Comparison of ENCODE assay signal across 10 cellular contexts in genomic region chr10:75358835-75359421, GRCh38. TPM values are rescaled to one million over a fixed set of nuclear protein-coding genes. Genes with fewer than 3 reads are reported as not detected.
A peak's percentile ranks its signal among the peaks of the same experiment; 100 is the strongest.
DNase-seq lines count a peak whose midpoint lies in the region; ATAC-seq and TF ChIP-seq lines count a peak whose summit lies in the region.
"Had no signal": no experiment of that assay in that cellular context is flagged by ENCODE, and none has a peak within 500 bp of the region (broad histone marks: within the 10 kb centered on the region; RNA-seq: fewer than 3 reads in every experiment).

No MANE protein-coding gene starts in this region.

- CTCF ChIA-PET in HEK293 (lab: Yijun Ruan, JAX): interaction anchor here (0.6 to 3.5 kb wide), 2 partner anchors 33 to 36 kb away, joined by 3 to 13 read pairs; no protein-coding TSS in a partner anchor

- ATAC-seq in RWPE2 (ENCODE audit: low read depth) (peak; percentile 92), HG03378 (IDR thresholded peaks at IDR 0.05; ENCODE audit: unreplicated experiment) (no peak)
- no peak for ATAC-seq in activated naive CD8-positive, alpha-beta T cell treated with anti-CD3 and anti-CD28 coated beads, Interleukin-2, amount 50 U/mL, for 24 hours

- H3K4me1 ChIP-seq in HEK293 (ENCODE audit: control insufficient read depth, insufficient read depth, low read length) (peaks cover 16% of the 10 kb centered on the region), RWPE2 (ENCODE audit: insufficient read depth, poor library complexity, severe bottlenecking) (peaks cover 19% of the 10 kb centered on the region)

- H3K27me3 ChIP-seq in RWPE2 (ENCODE audit: insufficient read depth, poor library complexity, severe bottlenecking): no peaks in the 10 kb centered on the region

- peaks cover 20% of the 10 kb centered on the region for H3K4me1 Mint-ChIP-seq in type B pancreatic cell (ENCODE audit: unreplicated experiment)
- no peaks in the 10 kb centered on the region for H3K4me1 Mint-ChIP-seq in activated naive CD8-positive, alpha-beta T cell treated with anti-CD3 and anti-CD28 coated beads, Interleukin-2, amount 50 U/mL, for 24 hours
- H3K4me1 Mint-ChIP-seq: central memory CD8-positive, alpha-beta T cell had no signal

- H3K9me3 Mint-ChIP-seq in type B pancreatic cell: peaks cover 20% of the 10 kb centered on the region
- H3K9me3 Mint-ChIP-seq in activated naive CD8-positive, alpha-beta T cell treated with anti-CD3 and anti-CD28 coated beads, Interleukin-2, amount 50 U/mL, for 24 hours: no peaks in the 10 kb centered on the region
- H3K9me3 Mint-ChIP-seq: central memory CD8-positive, alpha-beta T cell had no signal

- peak overlapping the region; percentile 26 for H3K4me3 Mint-ChIP-seq in type B pancreatic cell
- H3K4me3 Mint-ChIP-seq in activated naive CD8-positive, alpha-beta T cell treated with anti-CD3 and anti-CD28 coated beads, Interleukin-2, amount 50 U/mL, for 24 hours: no peak overlapping the region
- H3K4me3 Mint-ChIP-seq: central memory CD8-positive, alpha-beta T cell had no signal

- H3K36me3 ChIP-seq in HEK293 (ENCODE audit: control insufficient read depth in 2 of 2, insufficient read depth in 1 of 2, low read length in 2 of 2) (no peaks in the 10 kb centered on the region), RWPE2 (ENCODE audit: low read depth) (no peaks in the 10 kb centered on the region)

- POLR2A ChIA-PET in HEK293 (lab: Yijun Ruan, JAX): interaction anchor here (0.7 to 2.7 kb wide), 7 partner anchors 18 to 75 kb away, joined by 3 to 13 read pairs (median 3); partner anchors contain the start of gene ZNF503

- H3K9me3 ChIP-seq in HEK293 (ENCODE audit: control insufficient read depth, insufficient read depth, low read depth, low read length) (no peaks in the 10 kb centered on the region), RWPE2 (ENCODE audit: severe bottlenecking) (no peaks in the 10 kb centered on the region)

- peak; percentile 82 for DNase-seq in RWPE2 (ENCODE audit: low spot score)
- peak; percentile 86 for DNase-seq in fibroblast of the aortic adventitia (ENCODE audit: low read depth)
- no peak for DNase-seq in type B pancreatic cell (ENCODE audit: extremely low spot score, unreplicated experiment)
- DNase-seq in activated naive CD8-positive, alpha-beta T cell treated with anti-CD3 and anti-CD28 coated beads, Interleukin-2, amount 50 U/mL, for 24 hours: no peak
- DNase-seq in NCI-H2171 treated with DMSO at 0.1 percent for 48 hours (lab: John Stamatoyannopoulos, UW): no peak
- DNase-seq: activated CD8-positive, alpha-beta memory T cell treated with anti-CD3 and anti-CD28 coated beads, Interleukin-2, amount 50 U/mL, for 4 hours; retina had no signal

- H3K36me3 Mint-ChIP-seq in type B pancreatic cell: no peaks in the 10 kb centered on the region
- H3K36me3 Mint-ChIP-seq in activated naive CD8-positive, alpha-beta T cell treated with anti-CD3 and anti-CD28 coated beads, Interleukin-2, amount 50 U/mL, for 24 hours (ENCODE audit: low read depth): no peaks in the 10 kb centered on the region

- no peak for TF ChIP-seq CTCF in HEK293 (tag by site-specific recombination; IDR thresholded peaks at IDR 0.05)
- TF ChIP-seq CTCF in RWPE2 (IDR thresholded peaks at IDR 0.05; ENCODE audit: poor library complexity, severe bottlenecking): no peak
- no peak for TF ChIP-seq CTCF in fibroblast of the aortic adventitia (IDR thresholded peaks at IDR 0.05; ENCODE audit: insufficient read depth, low read length)
- TF ChIP-seq CTCF in type B pancreatic cell (conservative IDR thresholded peaks at IDR 0.05): no peak

- H3K27me3 Mint-ChIP-seq in type B pancreatic cell: peaks cover 8% of the 10 kb centered on the region
- H3K27me3 Mint-ChIP-seq in activated naive CD8-positive, alpha-beta T cell treated with anti-CD3 and anti-CD28 coated beads, Interleukin-2, amount 50 U/mL, for 24 hours: peaks cover 5% of the 10 kb centered on the region

- H3K27ac Mint-ChIP-seq in type B pancreatic cell: peak overlapping the region; percentile 86
- H3K27ac Mint-ChIP-seq in activated naive CD8-positive, alpha-beta T cell treated with anti-CD3 and anti-CD28 coated beads, Interleukin-2, amount 50 U/mL, for 24 hours: no peak overlapping the region

- H3K27ac ChIP-seq in HEK293 (ENCODE audit: extremely low read depth, low read depth, low read length) (peak overlapping the region; percentile 76), RWPE2 (ENCODE audit: poor library complexity, severe bottlenecking) (peak overlapping the region; percentile 93)

- H3K4me3 ChIP-seq in HEK293 (ENCODE audit: low read depth, low read length) (no peak overlapping the region), RWPE2 (ENCODE audit: severe bottlenecking) (no peak overlapping the region), fibroblast of the aortic adventitia (ENCODE audit: low read depth, low read length) (no peak overlapping the region)

TF ChIP-seq in HEK293, 187 proteins besides CTCF, POLR2A, EP300 and RAD21 (continues in another document):
- TF ChIP-seq ZBTB8A (tag by site-specific recombination; IDR thresholded peaks at IDR 0.05): peak; percentile 79
- TF ChIP-seq ZNF624 (tag by site-specific recombination; IDR thresholded peaks at IDR 0.05): no peak
- TF ChIP-seq ZNF529 (tag by site-specific recombination; IDR thresholded peaks at IDR 0.05; ENCODE audit: insufficient replicate concordance): no peak
- no peak for TF ChIP-seq ZNF701 (tag by site-specific recombination; IDR thresholded peaks at IDR 0.05)
- peak; percentile 95 for TF ChIP-seq ZNF580 (tag by site-specific recombination; IDR thresholded peaks at IDR 0.05)
- TF ChIP-seq KLF17 (tag by site-specific recombination; IDR thresholded peaks at IDR 0.05): peak; percentile 93
- TF ChIP-seq ZNF426 (tag by site-specific recombination; IDR thresholded peaks at IDR 0.05): no peak
- TF ChIP-seq ZNF366 (tag by site-specific recombination; conservative IDR thresholded peaks at IDR 0.05): peak; percentile 88
- TF ChIP-seq PRDM2 (tag by site-specific recombination; IDR thresholded peaks at IDR 0.05; ENCODE audit: borderline replicate concordance): no peak
- TF ChIP-seq ZNF423 (tag by site-specific recombination; IDR thresholded peaks at IDR 0.05): peak; percentile 55; the same call in 1 of the 2 replicates
- TF ChIP-seq ZNF175 (tag by site-specific recombination; IDR thresholded peaks at IDR 0.05): no peak
- no peak for TF ChIP-seq ZNF114 (tag by site-specific recombination; IDR thresholded peaks at IDR 0.05)
- TF ChIP-seq YY1 (tag by site-specific recombination; IDR thresholded peaks at IDR 0.05): no peak
- TF ChIP-seq ZBTB21 (tag by site-specific recombination; IDR thresholded peaks at IDR 0.05): peak; percentile 80
- no peak for TF ChIP-seq ZNF16 (tag by site-specific recombination; IDR thresholded peaks at IDR 0.05; ENCODE audit: low read depth)
- no peak for TF ChIP-seq ZNF560 (tag by site-specific recombination; IDR thresholded peaks at IDR 0.05; ENCODE audit: borderline replicate concordance)

RNA-seq across cellular contexts. Expression of gene ZNF503, which starts 42.6 kb away (rescaled TPM):
- 21.7 and 29.8 TPM in 2 replicates for total RNA-seq in fibroblast of the aortic adventitia (ENCODE audit: low replicate concordance)
- total RNA-seq in type B pancreatic cell (ENCODE audit: low replicate concordance): 86.7 and 88.4 TPM in 2 replicates

Comparison
In these comparisons a context has a peak if more than half of its experiments do, and no peak if none do; other contexts are left out.
1. DNase-seq: peak in RWPE2 (single experiment) and fibroblast of the aortic adventitia (single experiment); none in type B pancreatic cell (single experiment), activated naive CD8-positive, alpha-beta T cell treated with anti-CD3 and anti-CD28 coated beads, Interleukin-2, amount 50 U/mL, for 24 hours (single experiment) and NCI-H2171 treated with DMSO at 0.1 percent for 48 hours (single experiment).